In the genomic region with DNA sequence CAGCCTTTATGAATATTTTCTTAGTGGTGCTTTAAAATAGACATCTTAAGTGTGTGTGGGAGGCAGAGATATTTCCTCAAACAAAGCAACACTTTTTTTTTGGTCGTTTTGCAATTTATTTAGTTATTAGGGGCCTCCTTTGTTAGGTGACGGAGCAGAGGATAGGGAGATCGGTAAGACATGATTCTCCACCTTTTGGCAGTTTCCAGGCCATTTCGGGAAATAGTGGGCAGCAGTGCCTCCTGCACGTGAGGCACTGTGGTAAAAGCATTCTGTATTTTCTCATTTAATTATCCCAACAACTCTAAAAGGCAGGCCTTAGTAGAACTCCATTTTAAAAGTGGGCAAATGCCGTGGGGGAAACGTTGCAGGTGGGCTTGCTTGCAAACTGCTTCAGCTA, we compare ENCODE assay signal across 13 cellular contexts. TPM values are rescaled to one million over a fixed set of nuclear protein-coding genes. Genes with fewer than 3 reads are reported as not detected.
A peak's percentile ranks its signal among the peaks of the same experiment; 100 is the strongest.
DNase-seq lines count a peak whose midpoint lies in the region; ATAC-seq and TF ChIP-seq lines count a peak whose summit lies in the region.
"Had no signal": no experiment of that assay in that cellular context is flagged by ENCODE, and none has a peak within 500 bp of the region (broad histone marks: within the 10 kb centered on the region; RNA-seq: fewer than 3 reads in every experiment).

No MANE protein-coding gene starts in this region.

- H3K9ac ChIP-seq in HUES6 (ENCODE audit: low read length) = no peak overlapping the region
- peak overlapping the region in 1 of 2 donors; percentile 92 for H3K9ac ChIP-seq in colonic mucosa (ENCODE audit: low read depth in 2 of 2, low read length in 2 of 2)

- H3K27ac ChIP-seq in CD8-positive, alpha-beta memory T cell (ENCODE audit: low read depth, low read length) = no peak overlapping the region
- H3K27ac ChIP-seq in HUES6 (ENCODE audit: low read depth, low read length) = no peak overlapping the region
- peak overlapping the region; percentile 97 for H3K27ac ChIP-seq in colonic mucosa
- H3K27ac ChIP-seq in A673 (ENCODE audit: low read depth, low read length, poor library complexity, severe bottlenecking) = no peak overlapping the region
- H3K27ac ChIP-seq: esophagus muscularis mucosa, RWPE1, WERI-Rb-1 had no signal

- H3K4me3 ChIP-seq in CD8-positive, alpha-beta memory T cell (ENCODE audit: low read length) = no peak overlapping the region
- peak overlapping the region; percentile 86 for H3K4me3 ChIP-seq in HUES6 (ENCODE audit: low read depth, low read length)
- H3K4me3 ChIP-seq in colonic mucosa = peak overlapping the region; percentile 77
- H3K4me3 ChIP-seq in A673 (ENCODE audit: low read depth, low read length, poor library complexity, severe bottlenecking) = no peak overlapping the region

- DNase-seq in CD8-positive, alpha-beta memory T cell = no peak
- DNase-seq in colonic mucosa = no peak
- DNase-seq in nephron progenitor cell = no peak
- no peak for DNase-seq in NCI-H510A (lab: John Stamatoyannopoulos, UW)
- DNase-seq in A673 (ENCODE audit: low spot score) = no peak
- no peak for DNase-seq in NCI-H510A treated with DMSO at 0.1 percent for 48 hours (lab: John Stamatoyannopoulos, UW)
- DNase-seq: natural killer cell, NCI-H446 treated with DMSO at 0.1 percent for 48 hours, WERI-Rb-1 had no signal

- H3K27ac Mint-ChIP-seq in CD8-positive, alpha-beta memory T cell = no peak overlapping the region
- H3K27ac Mint-ChIP-seq in nephron progenitor cell = no peak overlapping the region
- H3K27ac Mint-ChIP-seq: natural killer cell had no signal

- TF ChIP-seq CTCF in colonic mucosa (IDR thresholded peaks at IDR 0.05) (no peak), nephron progenitor cell (IDR thresholded peaks at IDR 0.05) (no peak), A673 (conservative IDR thresholded peaks at IDR 0.05; ENCODE audit: low read depth, low read length) (no peak)

- intact Hi-C loops in colonic mucosa (cut with DNase I) = loop anchor here (10.0 kb wide), 1 partner anchor 80 kb away; a partner anchor contains a TSS
- intact Hi-C loops in A673 (cut with micrococcal nuclease; ENCODE audit: unreplicated experiment) = no loop called here

- H3K4me1 ChIP-seq in CD8-positive, alpha-beta memory T cell (ENCODE audit: insufficient read depth, low read length) = no peaks in the 10 kb centered on the region
- H3K4me1 ChIP-seq in HUES6 (ENCODE audit: control insufficient read depth, insufficient read depth, low read length) (peaks cover 25% of the 10 kb centered on the region), colonic mucosa (no peaks in the 10 kb centered on the region), A673 (ENCODE audit: insufficient read depth, low read length, poor library complexity, severe bottlenecking) (no peaks in the 10 kb centered on the region)

- CTCF ChIA-PET in CD8-positive, alpha-beta memory T cell (lab: Charles Lee) = no interaction called here
- CTCF ChIA-PET in A673 (lab: Charles Lee) = no interaction called here

- no peaks in the 10 kb centered on the region for H3K36me3 Mint-ChIP-seq in CD8-positive, alpha-beta memory T cell
- H3K36me3 Mint-ChIP-seq in nephron progenitor cell (ENCODE audit: low read depth) = no peaks in the 10 kb centered on the region
- H3K36me3 Mint-ChIP-seq: natural killer cell had no signal

- peaks cover 10% of the 10 kb centered on the region for H3K27me3 ChIP-seq in CD8-positive, alpha-beta memory T cell (ENCODE audit: insufficient read depth, low read length, poor library complexity, severe bottlenecking)
- H3K27me3 ChIP-seq in HUES6 (ENCODE audit: control insufficient read depth, insufficient read depth, low read length) = peaks cover 33% of the 10 kb centered on the region; the same call in 1 of the 2 replicates
- H3K27me3 ChIP-seq in colonic mucosa = peaks cover 4% of the 10 kb centered on the region
- H3K27me3 ChIP-seq in A673 (replicated peaks; ENCODE audit: insufficient read depth, low read depth, low read length, poor library complexity) = no peaks in the 10 kb centered on the region

- peak overlapping the region in 5 of 7 donors; percentile 8 to 59 (median 45) for H3K4me3 Mint-ChIP-seq in CD8-positive, alpha-beta memory T cell
- H3K4me3 Mint-ChIP-seq in nephron progenitor cell = peak overlapping the region; percentile 74

- no peaks in the 10 kb centered on the region for H3K9me3 Mint-ChIP-seq in CD8-positive, alpha-beta memory T cell
- H3K9me3 Mint-ChIP-seq in nephron progenitor cell = no peaks in the 10 kb centered on the region
- H3K9me3 Mint-ChIP-seq: natural killer cell had no signal

- POLR2A ChIA-PET in CD8-positive, alpha-beta memory T cell (lab: Charles Lee) = no interaction called here
- POLR2A ChIA-PET in A673 (lab: Charles Lee; ENCODE audit: low non-redundant PET) = no interaction called here

- no peaks in the 10 kb centered on the region for H3K36me3 ChIP-seq in CD8-positive, alpha-beta memory T cell (ENCODE audit: insufficient read depth, low read length)
- no peaks in the 10 kb centered on the region for H3K36me3 ChIP-seq in HUES6 (ENCODE audit: control insufficient read depth, insufficient read depth, low read length)
- no peaks in the 10 kb centered on the region for H3K36me3 ChIP-seq in colonic mucosa
- H3K36me3 ChIP-seq in A673 (ENCODE audit: insufficient read depth, low read length, poor library complexity, severe bottlenecking) = no peaks in the 10 kb centered on the region
- H3K36me3 ChIP-seq: esophagus muscularis mucosa had no signal

- H3K27me3 Mint-ChIP-seq in CD8-positive, alpha-beta memory T cell = peaks cover 40 to 59% of the 10 kb centered on the region in 2 donors
- peaks cover 67% of the 10 kb centered on the region for H3K27me3 Mint-ChIP-seq in nephron progenitor cell (ENCODE audit: low read depth, poor library complexity)

- BruUV-seq in A673 (replicated peaks; lab: Mats Ljungman, UMichigan) = no TSS peak

- ATAC-seq in GM18870 (IDR thresholded peaks at IDR 0.05; ENCODE audit: unreplicated experiment) = no peak
- ATAC-seq: natural killer cell had no signal

- no peaks in the 10 kb centered on the region for H3K9me3 ChIP-seq in CD8-positive, alpha-beta memory T cell (ENCODE audit: low read length)
- H3K9me3 ChIP-seq in HUES6 (ENCODE audit: control insufficient read depth, insufficient read depth, low read depth, low read length) = no peaks in the 10 kb centered on the region
- no peaks in the 10 kb centered on the region for H3K9me3 ChIP-seq in colonic mucosa
- no peaks in the 10 kb centered on the region for H3K9me3 ChIP-seq in A673 (ENCODE audit: low read depth, low read length, poor library complexity, severe bottlenecking)
- H3K9me3 ChIP-seq: esophagus muscularis mucosa had no signal

- peaks cover 0 to 23% (median 6%) of the 10 kb centered on the region in 3 donors for H3K4me1 Mint-ChIP-seq in CD8-positive, alpha-beta memory T cell
- H3K4me1 Mint-ChIP-seq in nephron progenitor cell = no peaks in the 10 kb centered on the region
- H3K4me1 Mint-ChIP-seq: natural killer cell had no signal

RNA-seq across cellular contexts. Expression of a gene that starts 1.9 kb away (rescaled TPM):
- total RNA-seq in CD8-positive, alpha-beta memory T cell = under 1 TPM; 0.58 to 0.68 TPM
- polyA plus RNA-seq in CD8-positive, alpha-beta memory T cell = 0.14 TPM
- total RNA-seq in colonic mucosa (100 to 1,000 TPM; 115 to 176 TPM), A673 (2021) (13.3 and 14.1 TPM in 2 replicates)

Comparison
In these comparisons a context has a peak if more than half of its experiments do, and no peak if none do; other contexts are left out.
1. H3K4me3 ChIP-seq: peak in HUES6 (single experiment) and colonic mucosa (single experiment); none in CD8-positive, alpha-beta memory T cell (single experiment) and A673 (single experiment).